28 cellular contexts compared by ENCODE assay signal in the genomic region with DNA sequence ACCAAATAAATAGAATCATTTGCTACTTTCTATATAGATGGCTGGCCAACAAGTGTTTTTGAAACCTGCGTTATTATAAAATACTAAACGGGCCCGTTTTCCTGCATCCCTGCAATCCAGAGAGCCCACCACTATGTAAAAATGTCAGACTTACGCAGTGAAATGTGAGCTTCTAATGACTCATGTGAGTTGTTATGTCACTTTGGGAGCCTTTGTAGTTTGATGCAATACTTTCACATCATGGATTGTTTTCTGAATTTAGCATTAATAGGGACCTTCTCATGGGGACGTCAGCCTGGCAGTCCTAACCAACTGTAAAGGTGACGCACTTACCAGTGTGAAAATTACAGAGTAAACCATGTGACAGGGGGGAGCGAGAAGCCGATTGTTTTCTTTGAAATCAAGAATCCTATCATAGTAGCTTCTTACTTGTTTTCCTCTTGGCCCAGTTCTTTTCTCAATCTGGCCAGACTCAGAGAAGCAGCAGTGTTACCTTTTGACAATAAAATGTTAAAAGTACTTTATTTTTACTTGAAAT.
DNase-seq lines count a peak whose midpoint lies in the region; ATAC-seq, FAIRE-seq and TF ChIP-seq lines count a peak whose summit lies in the region.
"Had no signal": no experiment of that assay in that cellular context is flagged by ENCODE, and none has a peak within 500 bp of the region (broad histone marks: within the 10 kb centered on the region; RNA-seq: fewer than 3 reads in every experiment).

No MANE protein-coding gene starts in this region.

- no peak for FAIRE-seq in K562 (lab: Jason Lieb, UNC)
- FAIRE-seq: urothelium cell line had no signal

- peaks cover 16% of the 10 kb centered on the region for H3K4me1 ChIP-seq in HUES48 (ENCODE audit: control insufficient read depth, insufficient read depth, low read length)
- H3K4me1 ChIP-seq in K562 (replicated peaks in 1 of 2; ENCODE audit: control insufficient read depth in 2 of 2, insufficient read depth in 2 of 2, low read length in 2 of 2): peaks cover 25 to 27% of the 10 kb centered on the region in 2 experiments
- H3K4me1 ChIP-seq in liver (ENCODE audit: control insufficient read depth in 4 of 4, insufficient read depth in 4 of 4, low read length in 3 of 4): peaks cover 11 to 79% (median 66%) of the 10 kb centered on the region in 4 donors

- WGBS in K562 (ENCODE audit: insufficient coverage, low coverage, missing lambda C conversion rate): 97% methylated on average over 8 of the region's 8 CpGs
- 88% methylated on average over 8 of the region's 8 CpGs for WGBS in liver

- H3K4me2 ChIP-seq in K562 (ENCODE audit: insufficient read depth, low read length): no peak overlapping the region

- TF ChIP-seq POLR2A in K562 (conservative IDR thresholded peaks at IDR 0.05): no peak

- BruUV-seq in K562 (replicated peaks; lab: Mats Ljungman, UMichigan): no TSS peak

- H2AFZ ChIP-seq in K562 (ENCODE audit: low read depth, low read length): no peak overlapping the region
- H2AFZ ChIP-seq: parathyroid adenoma had no signal

- H3K9me3 ChIP-seq in HUES48 (ENCODE audit: control insufficient read depth, insufficient read depth, low read length) (no peaks in the 10 kb centered on the region), K562 (replicated peaks; ENCODE audit: control insufficient read depth, insufficient read depth, low read depth, low read length) (no peaks in the 10 kb centered on the region), liver (ENCODE audit: control insufficient read depth in 4 of 4, low read length in 3 of 4) (no peaks in the 10 kb centered on the region)
- H3K9me3 ChIP-seq: MG63 had no signal

- TF ChIP-seq CTCF in 22Rv1 (IDR thresholded peaks at IDR 0.05): no peak
- no peak for TF ChIP-seq CTCF in K562 (IDR thresholded peaks at IDR 0.05 in 2 of 3, conservative IDR thresholded peaks at IDR 0.05 in 1 of 3; ENCODE audit: insufficient read depth in 2 of 3, low read depth in 1 of 3, low read length in 3 of 3)
- TF ChIP-seq CTCF in liver (IDR thresholded peaks at IDR 0.05; ENCODE audit: low read depth, low read length, missing input control): no peak

- H3K79me2 ChIP-seq in K562 (ENCODE audit: control insufficient read depth, insufficient read depth, low read length): peaks cover 75% of the 10 kb centered on the region
- H3K79me2 ChIP-seq: parathyroid adenoma had no signal

- peaks cover 2% of the 10 kb centered on the region for H3K9me1 ChIP-seq in K562 (ENCODE audit: control insufficient read depth, insufficient read depth, low read length)

- H3K27ac ChIP-seq in 22Rv1 (peak overlapping the region; percentile 98), HUES48 (ENCODE audit: low read depth, low read length) (no peak overlapping the region), K562 (ENCODE audit: extremely low read depth, low read depth, low read length) (no peak overlapping the region), liver (ENCODE audit: low read depth in 1 of 2, low read length in 2 of 2) (peak overlapping the region; percentile 0 to 12)
- H3K27ac ChIP-seq: dorsolateral prefrontal cortex, parathyroid adenoma had no signal

- CTCF ChIA-PET in K562 (lab: Yijun Ruan, JAX; ENCODE audit: low intra/inter-chr PET ratio): no interaction called here

- H3K4me3 ChIP-seq in HUES48 (ENCODE audit: low read depth, low read length): no peak overlapping the region
- no peak overlapping the region for H3K4me3 ChIP-seq in K562
- no peak overlapping the region for H3K4me3 ChIP-seq in liver (ENCODE audit: low read depth in 1 of 3, low read length in 3 of 3)
- H3K4me3 ChIP-seq: dorsolateral prefrontal cortex, MG63 had no signal

- no peak for TF ChIP-seq EP300 in K562 (IDR thresholded peaks at IDR 0.05; ENCODE audit: low read length)

- H4K20me1 ChIP-seq in K562 (replicated peaks; ENCODE audit: control insufficient read depth, insufficient read depth, low read length): 0 out of 2 replicates have a peak, but pooled peaks cover 5% of the 10 kb centered on the region

- no peak for DNase-seq in K562 (ENCODE audit: extremely low read depth in 1 of 4, low spot score in 3 of 4)
- no peak for DNase-seq in epidermal melanocyte (ENCODE audit: insufficient read length, low spot score)
- no peak for DNase-seq in NCI-H1417 treated with DMSO at 0.1 percent for 48 hours (lab: John Stamatoyannopoulos, UW)
- DNase-seq in middle frontal gyrus (ENCODE audit: extremely low spot score, low spot score): no peak
- DNase-seq in dedifferentiated amniotic fluid mesenchymal stem cell (ENCODE audit: extremely low spot score): no peak
- DNase-seq: activated CD4-positive, CD25-positive, alpha-beta regulatory T cell treated with anti-CD3 and anti-CD28 coated beads, Interleukin-2, amount 50 U/mL, for 72 hours; activated CD8-positive, alpha-beta T cell treated with anti-CD3 and anti-CD28 coated beads for 36 hours; activated naive CD4-positive, alpha-beta T cell; caudate nucleus; CD4-positive, CD25-positive, alpha-beta regulatory T cell; kidney glomerular epithelial cell; mesenchymal stem cell; MG63; naive thymus-derived CD4-positive, alpha-beta T cell; NCI-H187; NCI-H2227 treated with DMSO at 0.1 percent for 48 hours; NCI-H748 treated with DMSO at 0.1 percent for 48 hours; stimulated activated CD4-positive, alpha-beta T cell treated with anti-CD3 and anti-CD28 coated beads, Interleukin-15, amount 100 ng/mL, for 24 hours; stimulated activated CD8-positive, alpha-beta memory T cell treated with anti-CD3 and anti-CD28 coated beads, Interleukin-4, amount 100 ng/mL, for 48 hours; substantia nigra; T1000 had no signal

- peaks cover 12% of the 10 kb centered on the region; the same call in 1 of the 2 replicates for H3K36me3 ChIP-seq in HUES48 (ENCODE audit: control insufficient read depth, insufficient read depth, low read length)
- H3K36me3 ChIP-seq in K562 (ENCODE audit: control insufficient read depth, insufficient read depth, low read length): peaks cover 86% of the 10 kb centered on the region
- H3K36me3 ChIP-seq in liver (ENCODE audit: control insufficient read depth in 4 of 4, insufficient read depth in 3 of 4, low read depth in 1 of 4, low read length in 3 of 4): peaks cover 0 to 10% (median 4%) of the 10 kb centered on the region in 4 donors

- H3K27me3 ChIP-seq in HUES48 (ENCODE audit: control insufficient read depth, insufficient read depth, low read length): no peaks in the 10 kb centered on the region
- H3K27me3 ChIP-seq in K562 (ENCODE audit: control insufficient read depth in 2 of 2, insufficient read depth in 2 of 2, low read length in 2 of 2): no peaks in the 10 kb centered on the region
- H3K27me3 ChIP-seq in liver (ENCODE audit: control insufficient read depth in 4 of 4, insufficient read depth in 4 of 4, low read length in 3 of 4): no peaks in the 10 kb centered on the region
- H3K27me3 ChIP-seq: MG63 had no signal

- in situ Hi-C loops in K562 (cut with MboI): loop anchor here (25.0 kb wide), 1 partner anchor 550 kb away; no protein-coding TSS in a partner anchor

- POLR2A ChIA-PET in K562 (lab: Yijun Ruan, JAX): no interaction called here

- intact Hi-C loops in K562 (cut with micrococcal nuclease): loop anchor here (5.0 to 10.0 kb wide), 2 partner anchors 130 to 223 kb away; a partner anchor contains a TSS

- no peak for ATAC-seq in K562
- ATAC-seq: activated CD8-positive, alpha-beta T cell treated with anti-CD3 and anti-CD28 coated beads for 36 hours; naive thymus-derived CD4-positive, alpha-beta T cell; sciatic nerve had no signal

- TF ChIP-seq RAD21 in K562 (CRISPR knock-in tag; conservative IDR thresholded peaks at IDR 0.05 in 1 of 2, IDR thresholded peaks at IDR 0.05 in 1 of 2) (no peak), liver (IDR thresholded peaks at IDR 0.05) (no peak)

- H3K9ac ChIP-seq in HUES48 (ENCODE audit: low read depth, low read length) (0 out of 2 replicates have a peak overlapping the region, but pooled peaks have one; percentile 25), K562 (ENCODE audit: insufficient read depth in 1 of 2, low read depth in 2 of 2, low read length in 2 of 2) (no peak overlapping the region), liver (ENCODE audit: low read depth in 1 of 2, low read length in 2 of 2) (no peak overlapping the region)
- H3K9ac ChIP-seq: parathyroid adenoma had no signal

TF ChIP-seq in K562, 482 proteins besides CTCF, POLR2A, EP300 and RAD21 (continues in another document):
- TF ChIP-seq ILF3 (IDR thresholded peaks at IDR 0.05; ENCODE audit: borderline replicate concordance): no peak
- TF ChIP-seq EGR1 (conservative IDR thresholded peaks at IDR 0.05): no peak
- TF ChIP-seq, protein P1, sequence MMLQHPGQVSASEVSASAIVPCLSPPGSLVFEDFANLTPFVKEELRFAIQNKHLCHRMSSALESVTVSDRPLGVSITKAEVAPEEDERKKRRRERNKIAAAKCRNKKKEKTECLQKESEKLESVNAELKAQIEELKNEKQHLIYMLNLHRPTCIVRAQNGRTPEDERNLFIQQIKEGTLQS (IDR thresholded peaks at IDR 0.05): peak; percentile 24; the same call in 1 of the 2 replicates
- TF ChIP-seq, protein P1 (CRISPR knock-in tag; conservative IDR thresholded peaks at IDR 0.05): no peak

TF ChIP-seq in liver, 16 proteins besides CTCF, POLR2A, EP300 and RAD21:
- TF ChIP-seq JUND (IDR thresholded peaks at IDR 0.05): no peak
- TF ChIP-seq HNF4A (conservative IDR thresholded peaks at IDR 0.05): no peak

Comparison
In these comparisons a context has a peak if more than half of its experiments do, and no peak if none do; other contexts are left out.
1. H3K27ac ChIP-seq: peak in 22Rv1 (single experiment) and liver (2 of 2); none in HUES48 (single experiment) and K562 (single experiment).